1 cellular context compared by ENCODE assay signal in the genomic region with DNA sequence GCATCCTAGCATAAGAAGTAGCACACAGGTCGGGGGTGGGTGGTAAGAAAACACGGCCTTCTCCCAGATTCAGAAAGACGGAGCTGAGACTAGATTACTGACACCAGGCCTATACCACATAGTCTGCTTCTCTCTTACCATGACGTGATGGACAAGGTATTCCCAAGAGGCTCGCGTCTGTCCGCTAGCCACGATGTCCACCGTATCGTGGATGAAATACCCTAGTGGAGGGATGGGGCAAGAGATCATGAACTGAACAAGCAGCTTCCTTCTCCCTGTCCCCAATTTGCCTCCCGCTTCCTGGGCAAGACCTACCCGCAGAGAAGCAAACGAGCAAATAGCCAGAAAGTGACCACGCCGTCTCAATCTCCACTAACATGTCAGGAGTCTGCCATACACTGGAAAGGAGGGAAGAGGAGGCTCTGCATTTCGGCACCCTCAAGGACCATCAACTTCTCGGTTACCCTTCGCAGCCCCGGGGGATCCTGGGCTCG.
TF ChIP-seq lines count a peak whose summit lies in the region.

No MANE protein-coding gene starts in this region.

TF ChIP-seq in K562, 482 proteins besides CTCF, POLR2A, EP300 and RAD21 (continued from another document and continues in another):
- TF ChIP-seq, protein P1, sequence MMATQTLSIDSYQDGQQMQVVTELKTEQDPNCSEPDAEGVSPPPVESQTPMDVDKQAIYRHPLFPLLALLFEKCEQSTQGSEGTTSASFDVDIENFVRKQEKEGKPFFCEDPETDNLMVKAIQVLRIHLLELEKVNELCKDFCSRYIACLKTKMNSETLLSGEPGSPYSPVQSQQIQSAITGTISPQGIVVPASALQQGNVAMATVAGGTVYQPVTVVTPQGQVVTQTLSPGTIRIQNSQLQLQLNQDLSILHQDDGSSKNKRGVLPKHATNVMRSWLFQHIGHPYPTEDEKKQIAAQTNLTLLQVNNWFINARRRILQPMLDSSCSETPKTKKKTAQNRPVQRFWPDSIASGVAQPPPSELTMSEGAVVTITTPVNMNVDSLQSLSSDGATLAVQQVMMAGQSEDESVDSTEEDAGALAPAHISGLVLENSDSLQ (IDR thresholded peaks at IDR 0.05) = 0 out of 2 replicates have a peak, but pooled peaks have one; percentile 46
- TF ChIP-seq ZNF79 (CRISPR knock-in tag; IDR thresholded peaks at IDR 0.05; ENCODE audit: low read depth) (no peak), CCNT2 (IDR thresholded peaks at IDR 0.05; ENCODE audit: borderline replicate concordance, extremely low read depth, insufficient read length, low read depth, low read length) (no peak), RBM25 (IDR thresholded peaks at IDR 0.05; ENCODE audit: low read depth, low read length, severe bottlenecking) (no peak), IFI16 (CRISPR knock-in tag; IDR thresholded peaks at IDR 0.05) (no peak), RFX1 (IDR thresholded peaks at IDR 0.05) (no peak), ZNF583 (CRISPR knock-in tag; IDR thresholded peaks at IDR 0.05) (no peak), MCM3 (IDR thresholded peaks at IDR 0.05) (no peak), KAT7 (CRISPR knock-in tag; IDR thresholded peaks at IDR 0.05; ENCODE audit: borderline replicate concordance) (peak; percentile 95; the same call in 1 of the 2 replicates), MXI1 (IDR thresholded peaks at IDR 0.05; ENCODE audit: low read depth, low read length) (no peak), ZNF347 (CRISPR knock-in tag; IDR thresholded peaks at IDR 0.05; ENCODE audit: low read depth) (no peak), HSF4 (CRISPR knock-in tag; IDR thresholded peaks at IDR 0.05; ENCODE audit: borderline replicate concordance) (no peak), ZNF133 (CRISPR knock-in tag; IDR thresholded peaks at IDR 0.05) (no peak), ZNF444 (CRISPR knock-in tag; IDR thresholded peaks at IDR 0.05) (no peak), NONO (IDR thresholded peaks at IDR 0.05; ENCODE audit: low read depth in 2 of 2, low read length in 1 of 2) (no peak), THRAP3 (IDR thresholded peaks at IDR 0.05; ENCODE audit: borderline replicate concordance) (no peak), HNRNPLL (IDR thresholded peaks at IDR 0.05; ENCODE audit: low read depth, low read length, poor library complexity, severe bottlenecking) (no peak), ZNF584 (CRISPR knock-in tag; IDR thresholded peaks at IDR 0.05; ENCODE audit: low read depth) (no peak), PRMT5 (CRISPR knock-in tag; IDR thresholded peaks at IDR 0.05) (peak; percentile 38; the same call in 1 of the 2 replicates), TFAM (CRISPR knock-in tag; conservative IDR thresholded peaks at IDR 0.05) (no peak), ZNF121 (CRISPR knock-in tag; conservative IDR thresholded peaks at IDR 0.05) (no peak)
- TF ChIP-seq, protein P2, sequence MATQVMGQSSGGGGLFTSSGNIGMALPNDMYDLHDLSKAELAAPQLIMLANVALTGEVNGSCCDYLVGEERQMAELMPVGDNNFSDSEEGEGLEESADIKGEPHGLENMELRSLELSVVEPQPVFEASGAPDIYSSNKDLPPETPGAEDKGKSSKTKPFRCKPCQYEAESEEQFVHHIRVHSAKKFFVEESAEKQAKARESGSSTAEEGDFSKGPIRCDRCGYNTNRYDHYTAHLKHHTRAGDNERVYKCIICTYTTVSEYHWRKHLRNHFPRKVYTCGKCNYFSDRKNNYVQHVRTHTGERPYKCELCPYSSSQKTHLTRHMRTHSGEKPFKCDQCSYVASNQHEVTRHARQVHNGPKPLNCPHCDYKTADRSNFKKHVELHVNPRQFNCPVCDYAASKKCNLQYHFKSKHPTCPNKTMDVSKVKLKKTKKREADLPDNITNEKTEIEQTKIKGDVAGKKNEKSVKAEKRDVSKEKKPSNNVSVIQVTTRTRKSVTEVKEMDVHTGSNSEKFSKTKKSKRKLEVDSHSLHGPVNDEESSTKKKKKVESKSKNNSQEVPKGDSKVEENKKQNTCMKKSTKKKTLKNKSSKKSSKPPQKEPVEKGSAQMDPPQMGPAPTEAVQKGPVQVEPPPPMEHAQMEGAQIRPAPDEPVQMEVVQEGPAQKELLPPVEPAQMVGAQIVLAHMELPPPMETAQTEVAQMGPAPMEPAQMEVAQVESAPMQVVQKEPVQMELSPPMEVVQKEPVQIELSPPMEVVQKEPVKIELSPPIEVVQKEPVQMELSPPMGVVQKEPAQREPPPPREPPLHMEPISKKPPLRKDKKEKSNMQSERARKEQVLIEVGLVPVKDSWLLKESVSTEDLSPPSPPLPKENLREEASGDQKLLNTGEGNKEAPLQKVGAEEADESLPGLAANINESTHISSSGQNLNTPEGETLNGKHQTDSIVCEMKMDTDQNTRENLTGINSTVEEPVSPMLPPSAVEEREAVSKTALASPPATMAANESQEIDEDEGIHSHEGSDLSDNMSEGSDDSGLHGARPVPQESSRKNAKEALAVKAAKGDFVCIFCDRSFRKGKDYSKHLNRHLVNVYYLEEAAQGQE (CRISPR knock-in tag; IDR thresholded peaks at IDR 0.05; ENCODE audit: low read depth) = no peak
- TF ChIP-seq, protein P3, sequence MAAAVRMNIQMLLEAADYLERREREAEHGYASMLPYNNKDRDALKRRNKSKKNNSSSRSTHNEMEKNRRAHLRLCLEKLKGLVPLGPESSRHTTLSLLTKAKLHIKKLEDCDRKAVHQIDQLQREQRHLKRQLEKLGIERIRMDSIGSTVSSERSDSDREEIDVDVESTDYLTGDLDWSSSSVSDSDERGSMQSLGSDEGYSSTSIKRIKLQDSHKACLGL (CRISPR knock-in tag; IDR thresholded peaks at IDR 0.05; ENCODE audit: borderline replicate concordance, poor library complexity, severe bottlenecking) = no peak
- TF ChIP-seq, protein P4, sequence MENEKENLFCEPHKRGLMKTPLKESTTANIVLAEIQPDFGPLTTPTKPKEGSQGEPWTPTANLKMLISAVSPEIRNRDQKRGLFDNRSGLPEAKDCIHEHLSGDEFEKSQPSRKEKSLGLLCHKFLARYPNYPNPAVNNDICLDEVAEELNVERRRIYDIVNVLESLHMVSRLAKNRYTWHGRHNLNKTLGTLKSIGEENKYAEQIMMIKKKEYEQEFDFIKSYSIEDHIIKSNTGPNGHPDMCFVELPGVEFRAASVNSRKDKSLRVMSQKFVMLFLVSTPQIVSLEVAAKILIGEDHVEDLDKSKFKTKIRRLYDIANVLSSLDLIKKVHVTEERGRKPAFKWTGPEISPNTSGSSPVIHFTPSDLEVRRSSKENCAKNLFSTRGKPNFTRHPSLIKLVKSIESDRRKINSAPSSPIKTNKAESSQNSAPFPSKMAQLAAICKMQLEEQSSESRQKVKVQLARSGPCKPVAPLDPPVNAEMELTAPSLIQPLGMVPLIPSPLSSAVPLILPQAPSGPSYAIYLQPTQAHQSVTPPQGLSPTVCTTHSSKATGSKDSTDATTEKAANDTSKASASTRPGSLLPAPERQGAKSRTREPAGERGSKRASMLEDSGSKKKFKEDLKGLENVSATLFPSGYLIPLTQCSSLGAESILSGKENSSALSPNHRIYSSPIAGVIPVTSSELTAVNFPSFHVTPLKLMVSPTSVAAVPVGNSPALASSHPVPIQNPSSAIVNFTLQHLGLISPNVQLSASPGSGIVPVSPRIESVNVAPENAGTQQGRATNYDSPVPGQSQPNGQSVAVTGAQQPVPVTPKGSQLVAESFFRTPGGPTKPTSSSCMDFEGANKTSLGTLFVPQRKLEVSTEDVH (IDR thresholded peaks at IDR 0.05; ENCODE audit: low read depth, partially characterized antibody) = peak; percentile 55
- TF ChIP-seq, protein P5, sequence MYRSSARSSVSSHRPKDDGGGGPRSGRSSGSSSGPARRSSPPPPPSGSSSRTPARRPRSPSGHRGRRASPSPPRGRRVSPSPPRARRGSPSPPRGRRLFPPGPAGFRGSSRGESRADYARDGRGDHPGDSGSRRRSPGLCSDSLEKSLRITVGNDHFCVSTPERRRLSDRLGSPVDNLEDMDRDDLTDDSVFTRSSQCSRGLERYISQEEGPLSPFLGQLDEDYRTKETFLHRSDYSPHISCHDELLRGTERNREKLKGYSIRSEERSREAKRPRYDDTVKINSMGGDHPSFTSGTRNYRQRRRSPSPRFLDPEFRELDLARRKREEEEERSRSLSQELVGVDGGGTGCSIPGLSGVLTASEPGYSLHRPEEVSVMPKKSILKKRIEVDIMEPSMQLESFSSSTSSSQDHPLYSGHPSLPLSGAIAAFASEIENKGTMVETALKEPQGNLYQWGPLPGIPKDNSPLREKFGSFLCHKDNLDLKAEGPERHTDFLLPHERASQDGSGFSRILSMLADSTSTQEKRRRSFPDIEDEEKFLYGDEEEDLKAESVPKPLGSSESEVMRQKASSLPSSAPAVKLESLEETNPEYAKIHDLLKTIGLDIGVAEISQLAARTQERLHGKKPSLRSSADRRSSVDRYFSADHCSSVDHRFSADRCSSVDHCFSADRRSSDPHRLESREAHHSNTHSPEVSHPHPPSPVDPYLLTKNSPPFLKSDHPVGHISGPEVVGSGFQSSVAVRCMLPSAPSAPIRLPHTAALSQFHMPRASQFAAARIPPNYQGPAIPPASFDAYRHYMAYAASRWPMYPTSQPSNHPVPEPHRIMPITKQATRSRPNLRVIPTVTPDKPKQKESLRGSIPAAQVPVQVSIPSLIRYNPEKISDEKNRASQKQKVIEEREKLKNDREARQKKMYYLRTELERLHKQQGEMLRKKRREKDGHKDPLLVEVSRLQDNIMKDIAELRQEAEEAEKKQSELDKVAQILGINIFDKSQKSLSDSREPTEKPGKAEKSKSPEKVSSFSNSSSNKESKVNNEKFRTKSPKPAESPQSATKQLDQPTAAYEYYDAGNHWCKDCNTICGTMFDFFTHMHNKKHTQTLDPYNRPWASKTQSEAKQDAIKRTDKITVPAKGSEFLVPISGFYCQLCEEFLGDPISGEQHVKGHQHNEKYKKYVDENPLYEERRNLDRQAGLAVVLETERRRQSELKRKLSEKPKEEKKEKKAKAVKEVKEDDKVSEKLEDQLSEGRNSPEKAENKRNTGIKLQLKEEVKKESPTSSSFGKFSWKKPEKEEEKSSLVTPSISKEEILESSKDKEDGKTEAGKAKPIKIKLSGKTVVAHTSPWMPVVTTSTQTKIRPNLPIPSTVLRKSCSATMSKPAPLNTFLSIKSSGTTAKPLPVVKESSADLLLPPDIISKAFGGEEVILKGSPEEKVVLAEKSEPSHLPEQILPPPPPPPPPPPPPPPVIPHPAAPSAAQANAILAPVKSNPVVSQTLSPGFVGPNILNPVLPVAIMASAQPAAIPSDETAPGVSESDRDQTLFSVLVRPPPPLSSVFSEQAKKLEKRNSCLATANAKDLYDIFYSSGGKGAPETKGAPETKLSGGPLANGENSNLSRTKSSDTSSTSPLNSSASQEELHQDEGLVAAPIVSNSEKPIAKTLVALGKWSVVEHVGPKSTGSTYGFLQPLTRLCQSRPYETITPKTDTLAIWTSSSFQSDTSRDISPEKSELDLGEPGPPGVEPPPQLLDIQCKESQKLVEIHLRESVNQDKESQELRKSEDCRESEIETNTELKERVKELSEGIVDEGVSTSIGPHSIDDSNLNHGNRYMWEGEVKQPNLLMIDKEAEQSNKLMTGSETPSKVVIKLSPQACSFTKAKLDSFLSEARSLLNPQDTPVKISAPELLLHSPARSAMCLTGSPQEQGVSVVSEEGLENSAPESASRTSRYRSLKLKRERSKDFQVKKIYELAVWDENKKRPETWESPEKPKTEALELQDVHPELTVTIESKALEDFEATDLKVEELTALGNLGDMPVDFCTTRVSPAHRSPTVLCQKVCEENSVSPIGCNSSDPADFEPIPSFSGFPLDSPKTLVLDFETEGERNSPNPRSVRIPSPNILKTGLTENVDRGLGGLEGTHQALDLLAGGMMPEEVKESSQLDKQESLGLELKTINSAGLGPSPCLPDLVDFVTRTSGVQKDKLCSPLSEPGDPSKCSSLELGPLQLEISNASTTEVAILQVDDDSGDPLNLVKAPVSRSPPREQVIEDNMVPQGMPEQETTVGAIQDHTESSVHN (IDR thresholded peaks at IDR 0.05; ENCODE audit: borderline replicate concordance in 1 of 2, low read depth in 1 of 2) = no peak
- TF ChIP-seq, protein P6, sequence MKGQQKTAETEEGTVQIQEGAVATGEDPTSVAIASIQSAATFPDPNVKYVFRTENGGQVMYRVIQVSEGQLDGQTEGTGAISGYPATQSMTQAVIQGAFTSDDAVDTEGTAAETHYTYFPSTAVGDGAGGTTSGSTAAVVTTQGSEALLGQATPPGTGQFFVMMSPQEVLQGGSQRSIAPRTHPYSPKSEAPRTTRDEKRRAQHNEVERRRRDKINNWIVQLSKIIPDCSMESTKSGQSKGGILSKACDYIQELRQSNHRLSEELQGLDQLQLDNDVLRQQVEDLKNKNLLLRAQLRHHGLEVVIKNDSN (CRISPR knock-in tag; IDR thresholded peaks at IDR 0.05) = no peak
- TF ChIP-seq, protein P7, sequence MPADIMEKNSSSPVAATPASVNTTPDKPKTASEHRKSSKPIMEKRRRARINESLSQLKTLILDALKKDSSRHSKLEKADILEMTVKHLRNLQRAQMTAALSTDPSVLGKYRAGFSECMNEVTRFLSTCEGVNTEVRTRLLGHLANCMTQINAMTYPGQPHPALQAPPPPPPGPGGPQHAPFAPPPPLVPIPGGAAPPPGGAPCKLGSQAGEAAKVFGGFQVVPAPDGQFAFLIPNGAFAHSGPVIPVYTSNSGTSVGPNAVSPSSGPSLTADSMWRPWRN (IDR thresholded peaks at IDR 0.05; ENCODE audit: low read depth) = no peak
